In the genomic region with DNA sequence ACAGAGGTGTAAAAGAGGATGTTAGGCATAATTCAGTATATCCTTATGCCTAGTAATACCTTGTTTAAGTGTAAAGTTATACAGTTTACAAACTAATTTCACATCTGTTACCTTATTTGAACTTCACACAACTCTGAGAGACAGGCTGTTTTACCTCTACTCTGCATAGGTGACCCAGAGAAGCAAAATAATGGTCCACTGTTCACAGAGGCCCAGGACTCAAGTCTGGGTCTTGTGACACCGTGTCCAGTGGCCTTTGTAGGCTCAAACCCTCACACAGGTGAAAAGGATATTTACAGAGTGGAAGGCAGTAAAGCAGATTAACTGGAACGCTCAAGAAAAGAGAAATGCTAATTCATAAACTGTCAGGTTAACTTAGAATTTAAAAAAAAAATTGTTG, we compare ENCODE assay signal across 1 cellular context.
TF ChIP-seq lines count a peak whose summit lies in the region.

No MANE protein-coding gene starts in this region.

TF ChIP-seq in GM23338, 12 proteins besides CTCF, POLR2A, EP300 and RAD21 (continued from another document):
- TF ChIP-seq POLR2AphosphoS5 (IDR thresholded peaks at IDR 0.05; ENCODE audit: low read depth): no peak
TF ChIP-seq in GM23338: peak in this region for 0.
